Comparison of ENCODE assay signal across 12 cellular contexts in the genomic region with DNA sequence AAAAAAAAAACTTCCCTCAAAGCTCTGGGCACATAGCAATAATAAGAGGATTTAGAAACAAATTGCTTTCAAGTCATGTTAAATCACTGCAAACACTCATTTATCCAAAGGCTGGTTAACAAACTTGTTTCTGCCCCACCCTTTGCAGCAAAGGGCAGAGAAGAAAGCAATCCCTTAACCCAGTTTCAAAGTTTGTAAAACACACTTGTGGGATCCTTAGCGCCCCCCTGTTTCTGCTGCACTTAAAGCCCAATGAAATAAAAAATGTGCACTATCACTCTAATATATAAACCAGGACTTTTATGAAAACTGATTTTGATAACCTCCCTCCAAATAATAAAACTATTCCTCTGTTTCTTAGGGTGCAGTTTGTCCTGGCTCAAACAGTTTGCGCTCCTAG. TPM values are rescaled to one million over a fixed set of nuclear protein-coding genes. Genes with fewer than 3 reads are reported as not detected.
A peak's percentile ranks its signal among the peaks of the same experiment; 100 is the strongest.
DNase-seq lines count a peak whose midpoint lies in the region; ATAC-seq and TF ChIP-seq lines count a peak whose summit lies in the region.
"Had no signal": no experiment of that assay in that cellular context is flagged by ENCODE, and none has a peak within 500 bp of the region (broad histone marks: within the 10 kb centered on the region; RNA-seq: fewer than 3 reads in every experiment).

No MANE protein-coding gene starts in this region.

- no peak overlapping the region for H3K9ac ChIP-seq in HCT116 (ENCODE audit: low read length)

- ATAC-seq in HCT116: no peak

- RAD21 ChIA-PET in HCT116 (lab: Charles Lee; ENCODE audit: low non-redundant PET in 1 of 2, low total read pairs in 2 of 2, uncharacterized antibody in 2 of 2, unreplicated experiment in 2 of 2): interaction anchor here in 1 of 2 experiments (1.4 kb wide), 1 partner anchor 1760 kb away, joined by 3 read pairs; no protein-coding TSS in a partner anchor

- no peak for TF ChIP-seq RAD21 in HCT116 (IDR thresholded peaks at IDR 0.05; ENCODE audit: low read depth)

- peak overlapping the region; percentile 51 for H3K4me2 ChIP-seq in HCT116 (ENCODE audit: low read length)

- 0 out of 4 replicates have a peak overlapping the region, but pooled peaks of 1 of the 2 experiments have one; percentile 30 for H3K4me3 ChIP-seq in HCT116 (replicated peaks in 1 of 2; ENCODE audit: low read depth in 1 of 2, low read length in 2 of 2)
- peak overlapping the region; percentile 58 to 79 for H3K4me3 ChIP-seq in ascending aorta
- H3K4me3 ChIP-seq in iPS-18c (ENCODE audit: insufficient read depth, low read depth, low read length): peak overlapping the region; percentile 53
- H3K4me3 ChIP-seq in stomach: peak overlapping the region in 1 of 4 donors; percentile 51
- H3K4me3 ChIP-seq in lower leg skin (ENCODE audit: low read depth, poor library complexity, severe bottlenecking): no peak overlapping the region

- DNase-seq in HCT116 (ENCODE audit: low read depth, low spot score): no peak
- DNase-seq in ascending aorta (ENCODE audit: low spot score in 2 of 2): no peak
- peak in 6 of 49 donors; percentile 5 to 57 (median 27) for DNase-seq in substantia nigra (lab: John Stamatoyannopoulos, UW)
- DNase-seq in foreskin melanocyte: no peak
- no peak for DNase-seq in stomach
- no peak for DNase-seq in NCI-H1436 (lab: John Stamatoyannopoulos, UW)
- no peak for DNase-seq in lower leg skin (ENCODE audit: low spot score in 2 of 2)
- DNase-seq: NCI-H510A treated with DMSO at 0.1 percent for 48 hours; SHP77; stimulated activated CD4-positive, alpha-beta T cell treated with anti-CD3 and anti-CD28 coated beads, Interleukin-4, amount 100 ng/mL, for 4 hours had no signal

- POLR2A ChIA-PET in HCT116 (lab: Charles Lee): no interaction called here

- H3K36me3 ChIP-seq in HCT116 (ENCODE audit: control insufficient read depth in 1 of 2, insufficient read depth in 2 of 2, low read length in 2 of 2) (no peaks in the 10 kb centered on the region), ascending aorta (no peaks in the 10 kb centered on the region), stomach (no peaks in the 10 kb centered on the region)
- H3K36me3 ChIP-seq: prostate gland had no signal

- TF ChIP-seq EP300 in stomach (IDR thresholded peaks at IDR 0.05): no peak

- H3K27me3 ChIP-seq in HCT116 (ENCODE audit: insufficient read depth, low read length) (no peaks in the 10 kb centered on the region), ascending aorta (no peaks in the 10 kb centered on the region), stomach (peaks cover 0 to 65% (median 47%) of the 10 kb centered on the region in 3 donors)

- no peak for TF ChIP-seq POLR2A in HCT116 (IDR thresholded peaks at IDR 0.05; ENCODE audit: borderline replicate concordance, extremely low read depth, insufficient read depth, insufficient read length)
- no peak for TF ChIP-seq POLR2A in stomach (IDR thresholded peaks at IDR 0.05)
- no peak for TF ChIP-seq POLR2A in lower leg skin (IDR thresholded peaks at IDR 0.05)

- H4K20me1 ChIP-seq in HCT116 (ENCODE audit: insufficient read depth): no peaks in the 10 kb centered on the region

- CTCF ChIA-PET in HCT116 (lab: Charles Lee): interaction anchor here (1.3 kb wide), 1 partner anchor 1632 kb away, joined by 4 read pairs; no protein-coding TSS in a partner anchor

- TF ChIP-seq CTCF in HCT116 (IDR thresholded peaks at IDR 0.05 in 2 of 3, conservative IDR thresholded peaks at IDR 0.05 in 1 of 3; ENCODE audit: borderline replicate concordance in 1 of 3, insufficient read depth in 1 of 3, low read depth in 2 of 3, low read length in 2 of 3): no peak
- no peak for TF ChIP-seq CTCF in ascending aorta (IDR thresholded peaks at IDR 0.05)
- no peak for TF ChIP-seq CTCF in stomach (IDR thresholded peaks at IDR 0.05)
- TF ChIP-seq CTCF in lower leg skin (IDR thresholded peaks at IDR 0.05): no peak

- no peaks in the 10 kb centered on the region for H3K79me2 ChIP-seq in HCT116 (ENCODE audit: insufficient read depth, low read length)

- 5 to 19% (median 9%) methylated on average over 2 of the region's 2 CpGs for WGBS in stomach, 5 donors
- WGBS in lower leg skin, 2 donors: 15 to 17% methylated on average over 2 of the region's 2 CpGs

- H3K9me3 ChIP-seq in HCT116 (ENCODE audit: control insufficient read depth in 1 of 2, insufficient read depth in 1 of 2, low read depth in 1 of 2, low read length in 2 of 2) (no peaks in the 10 kb centered on the region), ascending aorta (no peaks in the 10 kb centered on the region), iPS-18c (ENCODE audit: control insufficient read depth, insufficient read depth, low read length) (no peaks in the 10 kb centered on the region), stomach (peaks cover 0 to under 1% (median 0%) of the 10 kb centered on the region in 4 donors)
- H3K9me3 ChIP-seq: prostate gland had no signal

- H2AFZ ChIP-seq in HCT116 (ENCODE audit: low read depth, low read length, poor library complexity, severe bottlenecking): no peak overlapping the region

- BruUV-seq in HCT116 (replicated peaks; lab: Mats Ljungman, UMichigan): no TSS peak

- no peak overlapping the region for H3K27ac ChIP-seq in HCT116 (ENCODE audit: low read depth, low read length)
- H3K27ac ChIP-seq in ascending aorta: peak overlapping the region in 1 of 2 donors; percentile 47
- peak overlapping the region; percentile 95 for H3K27ac ChIP-seq in substantia nigra (ENCODE audit: low read depth, low read length, poor library complexity, severe bottlenecking)
- H3K27ac ChIP-seq in stomach: no peak overlapping the region

- intact Hi-C loops in HCT116 (cut with micrococcal nuclease): loop anchor here (5.0 to 10.0 kb wide), 2 partner anchors 337 to 1759 kb away; no protein-coding TSS in a partner anchor
- intact Hi-C loops in ascending aorta (cut with DNase I): loop anchor here (2.0 to 10.0 kb wide), 5 partner anchors 172 to 1059 kb away; a partner anchor contains a TSS
- intact Hi-C loops in stomach (cut with DNase I; ENCODE audit: low total_unique reads): no loop called here
- intact Hi-C loops in lower leg skin (cut with DNase I; ENCODE audit: low total_unique reads): no loop called here

- H3K4me1 ChIP-seq in HCT116 (ENCODE audit: control insufficient read depth in 1 of 2, insufficient read depth in 2 of 2, low read length in 2 of 2) (no peaks in the 10 kb centered on the region), ascending aorta (no peaks in the 10 kb centered on the region), stomach (peaks cover 34 to 49% (median 46%) of the 10 kb centered on the region in 4 donors)

- H3K9me2 ChIP-seq in HCT116 (ENCODE audit: insufficient read depth): no peaks in the 10 kb centered on the region

TF ChIP-seq in HCT116, 20 proteins besides CTCF, POLR2A, EP300 and RAD21 (continues in another document):
- TF ChIP-seq TCF7L2 (IDR thresholded peaks at IDR 0.05; ENCODE audit: borderline replicate concordance, extremely low read depth, insufficient read depth, insufficient read length): no peak
- TF ChIP-seq SP1 (IDR thresholded peaks at IDR 0.05; ENCODE audit: low read depth): no peak
- TF ChIP-seq, protein P1, sequence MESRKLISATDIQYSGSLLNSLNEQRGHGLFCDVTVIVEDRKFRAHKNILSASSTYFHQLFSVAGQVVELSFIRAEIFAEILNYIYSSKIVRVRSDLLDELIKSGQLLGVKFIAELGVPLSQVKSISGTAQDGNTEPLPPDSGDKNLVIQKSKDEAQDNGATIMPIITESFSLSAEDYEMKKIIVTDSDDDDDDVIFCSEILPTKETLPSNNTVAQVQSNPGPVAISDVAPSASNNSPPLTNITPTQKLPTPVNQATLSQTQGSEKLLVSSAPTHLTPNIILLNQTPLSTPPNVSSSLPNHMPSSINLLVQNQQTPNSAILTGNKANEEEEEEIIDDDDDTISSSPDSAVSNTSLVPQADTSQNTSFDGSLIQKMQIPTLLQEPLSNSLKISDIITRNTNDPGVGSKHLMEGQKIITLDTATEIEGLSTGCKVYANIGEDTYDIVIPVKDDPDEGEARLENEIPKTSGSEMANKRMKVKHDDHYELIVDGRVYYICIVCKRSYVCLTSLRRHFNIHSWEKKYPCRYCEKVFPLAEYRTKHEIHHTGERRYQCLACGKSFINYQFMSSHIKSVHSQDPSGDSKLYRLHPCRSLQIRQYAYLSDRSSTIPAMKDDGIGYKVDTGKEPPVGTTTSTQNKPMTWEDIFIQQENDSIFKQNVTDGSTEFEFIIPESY (IDR thresholded peaks at IDR 0.05; ENCODE audit: extremely low read depth, insufficient replicate concordance, low read length): no peak
- no peak for TF ChIP-seq CEBPB (IDR thresholded peaks at IDR 0.05; ENCODE audit: low read depth)
- TF ChIP-seq POLR2AphosphoS5 (IDR thresholded peaks at IDR 0.05; ENCODE audit: low read depth, low read length): no peak
- no peak for TF ChIP-seq ELF1 (IDR thresholded peaks at IDR 0.05; ENCODE audit: borderline replicate concordance, low read depth)
- TF ChIP-seq ZNF274 (IDR thresholded peaks at IDR 0.05; ENCODE audit: low read depth, low read length): no peak
- TF ChIP-seq FOSL1 (IDR thresholded peaks at IDR 0.05; ENCODE audit: low read depth): no peak
- TF ChIP-seq SIN3A (IDR thresholded peaks at IDR 0.05; ENCODE audit: low read depth): no peak
- TF ChIP-seq CBX3 (IDR thresholded peaks at IDR 0.05; ENCODE audit: low read depth): no peak
- no peak for TF ChIP-seq JUND (IDR thresholded peaks at IDR 0.05)
- TF ChIP-seq, protein P2, sequence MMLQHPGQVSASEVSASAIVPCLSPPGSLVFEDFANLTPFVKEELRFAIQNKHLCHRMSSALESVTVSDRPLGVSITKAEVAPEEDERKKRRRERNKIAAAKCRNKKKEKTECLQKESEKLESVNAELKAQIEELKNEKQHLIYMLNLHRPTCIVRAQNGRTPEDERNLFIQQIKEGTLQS (IDR thresholded peaks at IDR 0.05): no peak
- no peak for TF ChIP-seq EZH2 (IDR thresholded peaks at IDR 0.05)

RNA-seq across cellular contexts. Expression of a gene that starts 3.3 kb away (rescaled TPM):
- not detected for total RNA-seq in HCT116 (2021; ENCODE audit: unreplicated experiment)
- polyA plus RNA-seq in HCT116 (2012): not detected in 2 replicates
- 45.3 TPM for total RNA-seq in ascending aorta
- total RNA-seq in stomach: 1 to 10 TPM in 2 of 5 donors, under 1 TPM in 1, not detected in 2; 0.29 to 9.4 (median 1.7) TPM
- polyA plus RNA-seq in stomach: under 1 TPM in 2 of 3 donors, not detected in 1; 0.06 to 0.50 TPM
- under 1 TPM in 2 of 4 donors, not detected in 2; 0.37 to 0.39 TPM for total RNA-seq in lower leg skin

Comparison
In these comparisons a context has a peak if more than half of its experiments do, and no peak if none do; other contexts are left out.
1. intact Hi-C loops: an anchor here in HCT116 (5.0 to 10.0 kb wide) and ascending aorta (2.0 to 10.0 kb wide); none called in stomach and lower leg skin.